ENCODE assay signal across 3 cellular contexts in the genomic region with DNA sequence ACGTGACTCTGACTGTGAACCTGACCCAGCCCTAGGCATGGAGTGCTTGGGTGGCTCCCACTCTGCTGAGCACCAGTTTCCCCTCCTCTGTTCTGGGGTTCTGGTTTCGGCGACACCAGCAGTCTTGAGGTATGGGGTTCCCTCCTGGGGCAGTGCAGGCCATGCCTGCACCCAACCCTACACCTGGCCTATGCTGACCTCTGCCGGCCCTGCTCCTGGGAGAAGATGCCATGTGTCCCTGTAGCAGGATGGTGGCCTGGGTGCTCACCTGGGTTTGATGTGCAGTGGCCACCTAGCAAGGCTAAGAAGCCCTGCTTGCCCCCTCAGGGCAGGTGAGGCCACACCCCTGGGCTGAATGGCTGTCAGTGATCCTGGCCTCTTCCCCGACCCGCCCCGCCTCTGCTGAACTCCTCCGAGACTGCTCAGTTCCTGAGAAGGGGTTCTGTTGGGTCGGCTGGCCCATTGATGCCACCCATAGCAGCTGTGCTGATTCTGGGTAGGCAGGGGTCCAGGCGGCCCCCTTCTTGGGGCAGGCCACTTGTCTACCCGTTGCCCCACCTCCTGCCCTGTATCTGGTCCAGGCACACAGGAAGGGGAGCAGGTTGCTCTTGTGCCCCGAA.
TF ChIP-seq lines count a peak whose summit lies in the region.

No MANE protein-coding gene starts in this region.

TF ChIP-seq in SK-N-SH, 30 proteins besides CTCF, POLR2A, EP300 and RAD21 (continues in another document):
- no peak for TF ChIP-seq RCOR1 (IDR thresholded peaks at IDR 0.05; ENCODE audit: low read length)
- no peak for TF ChIP-seq NFIC (IDR thresholded peaks at IDR 0.05; ENCODE audit: borderline replicate concordance)
- TF ChIP-seq RXRA (IDR thresholded peaks at IDR 0.05; ENCODE audit: borderline replicate concordance, low read depth) = no peak
- no peak for TF ChIP-seq FOXJ3 (CRISPR knock-in tag; IDR thresholded peaks at IDR 0.05)
- no peak for TF ChIP-seq SIN3A (IDR thresholded peaks at IDR 0.05; ENCODE audit: borderline replicate concordance, low read depth, low read length)
- no peak for TF ChIP-seq GATA2 (CRISPR knock-in tag; IDR thresholded peaks at IDR 0.05)
- TF ChIP-seq, protein P1, sequence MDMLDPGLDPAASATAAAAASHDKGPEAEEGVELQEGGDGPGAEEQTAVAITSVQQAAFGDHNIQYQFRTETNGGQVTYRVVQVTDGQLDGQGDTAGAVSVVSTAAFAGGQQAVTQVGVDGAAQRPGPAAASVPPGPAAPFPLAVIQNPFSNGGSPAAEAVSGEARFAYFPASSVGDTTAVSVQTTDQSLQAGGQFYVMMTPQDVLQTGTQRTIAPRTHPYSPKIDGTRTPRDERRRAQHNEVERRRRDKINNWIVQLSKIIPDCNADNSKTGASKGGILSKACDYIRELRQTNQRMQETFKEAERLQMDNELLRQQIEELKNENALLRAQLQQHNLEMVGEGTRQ (IDR thresholded peaks at IDR 0.05; ENCODE audit: borderline replicate concordance, low read depth, low read length) = no peak
- TF ChIP-seq, protein P2, sequence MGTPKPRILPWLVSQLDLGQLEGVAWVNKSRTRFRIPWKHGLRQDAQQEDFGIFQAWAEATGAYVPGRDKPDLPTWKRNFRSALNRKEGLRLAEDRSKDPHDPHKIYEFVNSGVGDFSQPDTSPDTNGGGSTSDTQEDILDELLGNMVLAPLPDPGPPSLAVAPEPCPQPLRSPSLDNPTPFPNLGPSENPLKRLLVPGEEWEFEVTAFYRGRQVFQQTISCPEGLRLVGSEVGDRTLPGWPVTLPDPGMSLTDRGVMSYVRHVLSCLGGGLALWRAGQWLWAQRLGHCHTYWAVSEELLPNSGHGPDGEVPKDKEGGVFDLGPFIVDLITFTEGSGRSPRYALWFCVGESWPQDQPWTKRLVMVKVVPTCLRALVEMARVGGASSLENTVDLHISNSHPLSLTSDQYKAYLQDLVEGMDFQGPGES (IDR thresholded peaks at IDR 0.05; ENCODE audit: low read depth, low read length) = no peak
- TF ChIP-seq, protein P3, sequence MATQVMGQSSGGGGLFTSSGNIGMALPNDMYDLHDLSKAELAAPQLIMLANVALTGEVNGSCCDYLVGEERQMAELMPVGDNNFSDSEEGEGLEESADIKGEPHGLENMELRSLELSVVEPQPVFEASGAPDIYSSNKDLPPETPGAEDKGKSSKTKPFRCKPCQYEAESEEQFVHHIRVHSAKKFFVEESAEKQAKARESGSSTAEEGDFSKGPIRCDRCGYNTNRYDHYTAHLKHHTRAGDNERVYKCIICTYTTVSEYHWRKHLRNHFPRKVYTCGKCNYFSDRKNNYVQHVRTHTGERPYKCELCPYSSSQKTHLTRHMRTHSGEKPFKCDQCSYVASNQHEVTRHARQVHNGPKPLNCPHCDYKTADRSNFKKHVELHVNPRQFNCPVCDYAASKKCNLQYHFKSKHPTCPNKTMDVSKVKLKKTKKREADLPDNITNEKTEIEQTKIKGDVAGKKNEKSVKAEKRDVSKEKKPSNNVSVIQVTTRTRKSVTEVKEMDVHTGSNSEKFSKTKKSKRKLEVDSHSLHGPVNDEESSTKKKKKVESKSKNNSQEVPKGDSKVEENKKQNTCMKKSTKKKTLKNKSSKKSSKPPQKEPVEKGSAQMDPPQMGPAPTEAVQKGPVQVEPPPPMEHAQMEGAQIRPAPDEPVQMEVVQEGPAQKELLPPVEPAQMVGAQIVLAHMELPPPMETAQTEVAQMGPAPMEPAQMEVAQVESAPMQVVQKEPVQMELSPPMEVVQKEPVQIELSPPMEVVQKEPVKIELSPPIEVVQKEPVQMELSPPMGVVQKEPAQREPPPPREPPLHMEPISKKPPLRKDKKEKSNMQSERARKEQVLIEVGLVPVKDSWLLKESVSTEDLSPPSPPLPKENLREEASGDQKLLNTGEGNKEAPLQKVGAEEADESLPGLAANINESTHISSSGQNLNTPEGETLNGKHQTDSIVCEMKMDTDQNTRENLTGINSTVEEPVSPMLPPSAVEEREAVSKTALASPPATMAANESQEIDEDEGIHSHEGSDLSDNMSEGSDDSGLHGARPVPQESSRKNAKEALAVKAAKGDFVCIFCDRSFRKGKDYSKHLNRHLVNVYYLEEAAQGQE (IDR thresholded peaks at IDR 0.05; ENCODE audit: low read depth, low read length) = no peak
- TF ChIP-seq POLR2AphosphoS5 (IDR thresholded peaks at IDR 0.05; ENCODE audit: low read depth, low read length) = no peak
- TF ChIP-seq JUND (IDR thresholded peaks at IDR 0.05) = no peak
- TF ChIP-seq MXI1 (IDR thresholded peaks at IDR 0.05; ENCODE audit: low read depth, low read length) = no peak
- TF ChIP-seq, protein P4, sequence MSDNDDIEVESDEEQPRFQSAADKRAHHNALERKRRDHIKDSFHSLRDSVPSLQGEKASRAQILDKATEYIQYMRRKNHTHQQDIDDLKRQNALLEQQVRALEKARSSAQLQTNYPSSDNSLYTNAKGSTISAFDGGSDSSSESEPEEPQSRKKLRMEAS (IDR thresholded peaks at IDR 0.05; ENCODE audit: low read depth) = no peak
- TF ChIP-seq NRF1 (IDR thresholded peaks at IDR 0.05; ENCODE audit: low read depth, low read length) = no peak
- no peak for TF ChIP-seq CHD2 (IDR thresholded peaks at IDR 0.05; ENCODE audit: low read length, partially characterized antibody)

TF ChIP-seq in SK-N-SH treated with all-trans-retinoic acid at 6 μM for 48 hours, 23 proteins besides CTCF, POLR2A, EP300 and RAD21:
- TF ChIP-seq ZC3H10 (CRISPR knock-in tag; IDR thresholded peaks at IDR 0.05) = no peak
- TF ChIP-seq PPARA (CRISPR knock-in tag; IDR thresholded peaks at IDR 0.05; ENCODE audit: borderline replicate concordance) = no peak
- no peak for TF ChIP-seq GLIS3 (CRISPR knock-in tag; IDR thresholded peaks at IDR 0.05)
- no peak for TF ChIP-seq ZFP3 (CRISPR knock-in tag; IDR thresholded peaks at IDR 0.05)
- TF ChIP-seq SNAI2 (CRISPR knock-in tag; IDR thresholded peaks at IDR 0.05) = no peak
- TF ChIP-seq ZNF8 (CRISPR knock-in tag; IDR thresholded peaks at IDR 0.05) = no peak

TF ChIP-seq in IMR-90, 13 proteins besides CTCF, POLR2A, EP300 and RAD21:
- no peak for TF ChIP-seq MAZ (IDR thresholded peaks at IDR 0.05; ENCODE audit: borderline replicate concordance, low read depth, low read length)
- TF ChIP-seq MAFK (IDR thresholded peaks at IDR 0.05; ENCODE audit: low read depth, low read length) = no peak
- no peak for TF ChIP-seq CEBPB (IDR thresholded peaks at IDR 0.05; ENCODE audit: low read depth, low read length)
- no peak for TF ChIP-seq MXI1 (IDR thresholded peaks at IDR 0.05; ENCODE audit: borderline replicate concordance, low read depth, low read length)
- TF ChIP-seq BHLHE40 (IDR thresholded peaks at IDR 0.05; ENCODE audit: low read depth, low read length) = no peak
- TF ChIP-seq RFX5 (IDR thresholded peaks at IDR 0.05; ENCODE audit: low read depth, low read length) = no peak
- TF ChIP-seq RCOR1 (IDR thresholded peaks at IDR 0.05; ENCODE audit: insufficient replicate concordance, low read length) = no peak
- TF ChIP-seq FOS (IDR thresholded peaks at IDR 0.05; ENCODE audit: low read depth, low read length) = no peak
- TF ChIP-seq, protein P5, sequence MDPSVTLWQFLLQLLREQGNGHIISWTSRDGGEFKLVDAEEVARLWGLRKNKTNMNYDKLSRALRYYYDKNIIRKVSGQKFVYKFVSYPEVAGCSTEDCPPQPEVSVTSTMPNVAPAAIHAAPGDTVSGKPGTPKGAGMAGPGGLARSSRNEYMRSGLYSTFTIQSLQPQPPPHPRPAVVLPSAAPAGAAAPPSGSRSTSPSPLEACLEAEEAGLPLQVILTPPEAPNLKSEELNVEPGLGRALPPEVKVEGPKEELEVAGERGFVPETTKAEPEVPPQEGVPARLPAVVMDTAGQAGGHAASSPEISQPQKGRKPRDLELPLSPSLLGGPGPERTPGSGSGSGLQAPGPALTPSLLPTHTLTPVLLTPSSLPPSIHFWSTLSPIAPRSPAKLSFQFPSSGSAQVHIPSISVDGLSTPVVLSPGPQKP (IDR thresholded peaks at IDR 0.05; ENCODE audit: borderline replicate concordance, low read depth, low read length) = no peak
- no peak for TF ChIP-seq CHD1 (IDR thresholded peaks at IDR 0.05; ENCODE audit: low read depth, low read length)
- no peak for TF ChIP-seq SMC3 (IDR thresholded peaks at IDR 0.05; ENCODE audit: low read depth, low read length)
